Comparison of ENCODE assay signal across 12 cellular contexts in genomic region chr2:144424559-144425240, GRCh38.
A peak's percentile ranks its signal among the peaks of the same experiment; 100 is the strongest.
DNase-seq lines count a peak whose midpoint lies in the region; ATAC-seq and TF ChIP-seq lines count a peak whose summit lies in the region.
"Had no signal": no experiment of that assay in that cellular context is flagged by ENCODE, and none has a peak within 500 bp of the region (broad histone marks: within the 10 kb centered on the region; RNA-seq: fewer than 3 reads in every experiment).

No MANE protein-coding gene starts in this region.

- peak; percentile 52 for ATAC-seq in sciatic nerve

- peaks cover 56% of the 10 kb centered on the region for H3K36me3 Mint-ChIP-seq in osteocyte (ENCODE audit: unreplicated experiment)

- H3K27me3 ChIP-seq in dorsolateral prefrontal cortex = no peaks in the 10 kb centered on the region

- intact Hi-C loops in dorsolateral prefrontal cortex (cut with DNase I) = loop anchor here (1.0 to 5.0 kb wide), 3 partner anchors 88 to 92 kb away; a partner anchor contains a TSS
- intact Hi-C loops in sciatic nerve (cut with DNase I) = no loop called here

- no peaks in the 10 kb centered on the region for H3K27me3 Mint-ChIP-seq in osteocyte (ENCODE audit: unreplicated experiment)

- peak in 5 of 56 donors; percentile 9 to 28 (median 27) for TF ChIP-seq CTCF in dorsolateral prefrontal cortex (IDR thresholded peaks at IDR 0.05 in 54 of 56, conservative IDR thresholded peaks at IDR 0.05 in 2 of 56; ENCODE audit: low read depth in 1 of 56, partially characterized antibody in 56 of 56)
- no peak for TF ChIP-seq CTCF in osteocyte (IDR thresholded peaks at IDR 0.05)

- peaks cover 22% of the 10 kb centered on the region for H3K4me1 Mint-ChIP-seq in osteocyte (ENCODE audit: unreplicated experiment)

- no peaks in the 10 kb centered on the region for H3K9me3 Mint-ChIP-seq in osteocyte (ENCODE audit: unreplicated experiment)

- H3K27ac Mint-ChIP-seq in osteocyte (ENCODE audit: unreplicated experiment) = no peak overlapping the region

- no peak overlapping the region for H3K4me3 Mint-ChIP-seq in osteocyte (ENCODE audit: unreplicated experiment)

- peak overlapping the region in 23 of 59 donors; percentile 0 to 61 (median 16) for H3K4me3 ChIP-seq in dorsolateral prefrontal cortex

- H3K27ac ChIP-seq in dorsolateral prefrontal cortex = peak overlapping the region; percentile 33 to 99 (median 96)

- peak; percentile 31 for DNase-seq in stimulated activated CD4-positive, alpha-beta T cell treated with anti-CD3 and anti-CD28 coated beads, Interleukin-1b, Interleukin-23, amount 100 ng/mL, for 48 hours
- no peak for DNase-seq in stimulated activated CD4-positive, alpha-beta T cell treated with anti-CD3 and anti-CD28 coated beads, Interleukin-4, amount 100 ng/mL, for 4 hours
- DNase-seq in dorsolateral prefrontal cortex (no peak), sciatic nerve (ENCODE audit: low spot score) (no peak), osteocyte (ENCODE audit: extremely low spot score, unreplicated experiment) (no peak), NCI-H2196 (lab: John Stamatoyannopoulos, UW; ENCODE audit: unreplicated experiment) (no peak), MV-4-11 (lab: John Stamatoyannopoulos, UW) (no peak)
- DNase-seq: DND-41, kidney glomerular epithelial cell, NCI-H1694, NCI-H82, Right ventricle myocardium superior had no signal
